In genomic region chr11:31883435-31883834, GRCh38 we compare ENCODE assay signal across 20 cellular contexts.
DNase-seq lines count a peak whose midpoint lies in the region; ATAC-seq, FAIRE-seq and TF ChIP-seq lines count a peak whose summit lies in the region.
"Had no signal": no experiment of that assay in that cellular context is flagged by ENCODE, and none has a peak within 500 bp of the region (broad histone marks: within the 10 kb centered on the region; RNA-seq: fewer than 3 reads in every experiment).

No MANE protein-coding gene starts in this region.

- no peaks in the 10 kb centered on the region for H3K36me3 ChIP-seq in Karpas-422 (ENCODE audit: insufficient read depth, low read length)
- H3K36me3 ChIP-seq in astrocyte (ENCODE audit: insufficient read depth, low read length): no peaks in the 10 kb centered on the region
- H3K36me3 ChIP-seq in right lobe of liver: no peaks in the 10 kb centered on the region
- H3K36me3 ChIP-seq: BE2C had no signal

- no peaks in the 10 kb centered on the region for H3K9me3 Mint-ChIP-seq in astrocyte (ENCODE audit: unreplicated experiment)
- H3K9me3 Mint-ChIP-seq: H9 had no signal

- H2AFZ ChIP-seq in Karpas-422 (ENCODE audit: low read length): peak overlapping the region; percentile 76; the same call in 1 of the 2 replicates
- H2AFZ ChIP-seq in astrocyte (ENCODE audit: low read depth, low read length): no peak overlapping the region

- H3K27ac Mint-ChIP-seq in astrocyte (ENCODE audit: unreplicated experiment): peak overlapping the region; percentile 98
- H3K27ac Mint-ChIP-seq: CD4-positive, CD25-positive, alpha-beta regulatory T cell; CD8-positive, alpha-beta memory T cell had no signal

- peak overlapping the region; percentile 50 for H3K4me2 ChIP-seq in Karpas-422 (ENCODE audit: low read depth, low read length, poor library complexity, severe bottlenecking)
- peak overlapping the region; percentile 40 for H3K4me2 ChIP-seq in astrocyte (ENCODE audit: low read length)

- no peak for TF ChIP-seq CTCF in astrocyte (IDR thresholded peaks at IDR 0.05; ENCODE audit: insufficient read depth, low read depth, low read length)
- TF ChIP-seq CTCF in right lobe of liver (IDR thresholded peaks at IDR 0.05): no peak

- TF ChIP-seq POLR2A in right lobe of liver (IDR thresholded peaks at IDR 0.05): no peak

- H3K9ac ChIP-seq in Karpas-422 (ENCODE audit: low read length): 0 out of 2 replicates have a peak overlapping the region, but pooled peaks have one; percentile 2
- no peak overlapping the region for H3K9ac ChIP-seq in astrocyte (ENCODE audit: low read length)

- no peaks in the 10 kb centered on the region for H4K20me1 ChIP-seq in Karpas-422 (ENCODE audit: insufficient read depth, low read depth, low read length)
- no peaks in the 10 kb centered on the region for H4K20me1 ChIP-seq in astrocyte (ENCODE audit: insufficient read depth, low read length)

- H3K27me3 Mint-ChIP-seq in astrocyte (ENCODE audit: low read depth, unreplicated experiment): peaks cover 2% of the 10 kb centered on the region

- H3K4me1 Mint-ChIP-seq in astrocyte (ENCODE audit: low read depth, unreplicated experiment): peaks cover 29% of the 10 kb centered on the region
- H3K4me1 Mint-ChIP-seq: CD4-positive, CD25-positive, alpha-beta regulatory T cell; CD8-positive, alpha-beta memory T cell had no signal

- H3K27ac ChIP-seq in Karpas-422 (ENCODE audit: low read length) (no peak overlapping the region), astrocyte (ENCODE audit: low read depth, low read length) (no peak overlapping the region), right lobe of liver (peak overlapping the region in 1 of 3 donors; percentile 22)

- DNase-seq in Karpas-422 (no peak), astrocyte (ENCODE audit: low read depth) (no peak), right lobe of liver (no peak), dermis blood vessel endothelial cell (no peak)
- DNase-seq in activated CD4-positive, alpha-beta T cell treated with anti-CD3 and anti-CD28 coated beads for 48 hours: no peak
- DNase-seq: ACHN; Caco-2; CD4-positive, CD25-positive, alpha-beta regulatory T cell; CD8-positive, alpha-beta memory T cell; IMR-90 had no signal

- H3K79me2 ChIP-seq in Karpas-422 (ENCODE audit: low read length) (no peaks in the 10 kb centered on the region), astrocyte (ENCODE audit: insufficient read depth, low read length) (no peaks in the 10 kb centered on the region)

- H3K9me3 ChIP-seq in Karpas-422 (ENCODE audit: low read length) (no peaks in the 10 kb centered on the region), astrocyte (ENCODE audit: insufficient read depth, low read depth, low read length) (no peaks in the 10 kb centered on the region), right lobe of liver (no peaks in the 10 kb centered on the region)
- H3K9me3 ChIP-seq: BE2C, Caco-2 had no signal

- no peak for FAIRE-seq in astrocyte (lab: Jason Lieb, UNC)
- FAIRE-seq: A204.1, D721Med, G401.6, GM12891, H1, K562 had no signal

- intact Hi-C loops in right lobe of liver (cut with DNase I): no loop called here

- peak overlapping the region; percentile 67 for H3K4me3 Mint-ChIP-seq in astrocyte (ENCODE audit: unreplicated experiment)
- H3K4me3 Mint-ChIP-seq: CD8-positive, alpha-beta memory T cell; H9 had no signal

- H3K4me3 ChIP-seq in Karpas-422 (ENCODE audit: low read length): peak overlapping the region; percentile 20; the same call in 1 of the 2 replicates
- H3K4me3 ChIP-seq in astrocyte (ENCODE audit: insufficient read depth, low read depth, low read length): no peak overlapping the region
- no peak overlapping the region for H3K4me3 ChIP-seq in right lobe of liver
- H3K4me3 ChIP-seq: K562 had no signal

- WGBS in right lobe of liver (ENCODE audit: insufficient coverage, low coverage, low lambda C conversion rate, missing lambda C conversion rate): 6% methylated on average over 3 of the region's 3 CpGs

- H3K27me3 ChIP-seq in Karpas-422 (ENCODE audit: low read length) (no peaks in the 10 kb centered on the region), astrocyte (ENCODE audit: insufficient read depth, low read length) (no peaks in the 10 kb centered on the region), right lobe of liver (no peaks in the 10 kb centered on the region)
- H3K27me3 ChIP-seq: BE2C had no signal

- H3K4me1 ChIP-seq in Karpas-422 (ENCODE audit: low read length) (peaks cover 19% of the 10 kb centered on the region), astrocyte (ENCODE audit: insufficient read depth, low read length) (peaks cover 11% of the 10 kb centered on the region), right lobe of liver (peaks cover 0 to 14% (median 3%) of the 10 kb centered on the region in 4 donors)
- H3K4me1 ChIP-seq: BE2C, Caco-2 had no signal

- no peaks in the 10 kb centered on the region for H3K9me2 ChIP-seq in Karpas-422 (replicated peaks; ENCODE audit: insufficient read depth, low read length)

- H3K36me3 Mint-ChIP-seq in astrocyte (ENCODE audit: low read depth, unreplicated experiment): no peaks in the 10 kb centered on the region
- H3K36me3 Mint-ChIP-seq: CD4-positive, CD25-positive, alpha-beta regulatory T cell; CD8-positive, alpha-beta memory T cell had no signal

- ATAC-seq in right lobe of liver (peak; percentile 89 to 95 (median 92)), GM18873 (IDR thresholded peaks at IDR 0.05; ENCODE audit: low FRiP score, unreplicated experiment) (no peak), HG03095 (IDR thresholded peaks at IDR 0.05; ENCODE audit: unreplicated experiment) (no peak)
- ATAC-seq: K562 had no signal

Comparison
In these comparisons a context has a peak if more than half of its experiments do, and no peak if none do; other contexts are left out.
1. ATAC-seq: peak in right lobe of liver (4 of 4); none in GM18873 (single experiment) and HG03095 (single experiment).